15 cellular contexts compared by ENCODE assay signal in the genomic region with DNA sequence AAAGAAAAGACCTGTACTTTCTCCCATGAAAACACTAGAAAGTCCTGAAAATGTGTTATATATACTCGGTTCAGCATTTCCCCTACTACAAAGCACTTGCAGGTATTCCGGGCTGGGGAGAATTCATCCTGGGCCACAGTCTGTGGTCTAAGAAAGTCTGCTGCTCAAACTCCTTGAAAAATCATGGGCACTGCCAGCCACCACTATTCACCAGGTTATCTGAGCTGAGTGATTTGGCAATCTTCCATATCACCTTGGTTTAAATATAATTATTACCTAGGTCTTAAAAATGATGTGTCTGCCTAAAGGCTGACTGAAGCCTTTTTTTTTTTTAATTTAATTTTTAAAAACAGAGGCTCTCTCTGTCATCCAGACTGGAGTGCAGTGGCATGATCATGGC. TPM values are rescaled to one million over a fixed set of nuclear protein-coding genes. Genes with fewer than 3 reads are reported as not detected.
DNase-seq lines count a peak whose midpoint lies in the region; ATAC-seq lines count a peak whose summit lies in the region.
"Had no signal": no experiment of that assay in that cellular context is flagged by ENCODE, and none has a peak within 500 bp of the region (broad histone marks: within the 10 kb centered on the region; RNA-seq: fewer than 3 reads in every experiment).

No MANE protein-coding gene starts in this region.

- H3K36me3 Mint-ChIP-seq in activated T-helper 17 cell treated with anti-CD3 and anti-CD28 coated beads, Interleukin-2, amount 50 U/mL, for 72 hours (ENCODE audit: low read depth) = peaks cover 46% of the 10 kb centered on the region
- peaks cover 0 to 57% (median 25%) of the 10 kb centered on the region in 3 donors for H3K36me3 Mint-ChIP-seq in naive thymus-derived CD8-positive, alpha-beta T cell

- H3K4me3 Mint-ChIP-seq in activated T-helper 17 cell treated with anti-CD3 and anti-CD28 coated beads, Interleukin-2, amount 50 U/mL, for 72 hours = peak overlapping the region; percentile 71
- peak overlapping the region in 8 of 10 donors; percentile 31 to 79 (median 58) for H3K4me3 Mint-ChIP-seq in naive thymus-derived CD8-positive, alpha-beta T cell

- POLR2A ChIA-PET in naive thymus-derived CD8-positive, alpha-beta T cell (lab: Charles Lee) = interaction anchor here (0.7 to 1.9 kb wide), 4 partner anchors 11 to 97 kb away, joined by 3 to 7 read pairs (median 4); no protein-coding TSS in a partner anchor

- DNase-seq in DMS 273 (lab: John Stamatoyannopoulos, UW; ENCODE audit: unreplicated experiment) (peak; percentile 15), DMS 273 treated with DMSO at 0.1 percent for 48 hours (lab: John Stamatoyannopoulos, UW) (no peak), DMS79 (lab: John Stamatoyannopoulos, UW) (peak; percentile 63), NCI-H1092 (lab: John Stamatoyannopoulos, UW) (no peak), NCI-H446 (lab: John Stamatoyannopoulos, UW) (no peak)
- DNase-seq in naive thymus-derived CD8-positive, alpha-beta T cell = no peak
- DNase-seq: 8988T; activated CD4-positive, alpha-beta T cell treated with anti-CD3 and anti-CD28 coated beads for 1 hour; Kasumi-1; NCI-H187; NCI-H774; RPMI8226; stimulated activated CD4-positive, alpha-beta T cell treated with anti-CD3 and anti-CD28 coated beads, Interleukin-12 subunit alpha, Interleukin-12 subunit beta, amount 100 ng/mL, for 4 hours had no signal

- peaks cover 52% of the 10 kb centered on the region for H3K4me1 Mint-ChIP-seq in activated T-helper 17 cell treated with anti-CD3 and anti-CD28 coated beads, Interleukin-2, amount 50 U/mL, for 72 hours
- peaks cover 36 to 98% (median 91%) of the 10 kb centered on the region in 4 donors for H3K4me1 Mint-ChIP-seq in naive thymus-derived CD8-positive, alpha-beta T cell

- peak overlapping the region; percentile 80 for H3K27ac Mint-ChIP-seq in activated T-helper 17 cell treated with anti-CD3 and anti-CD28 coated beads, Interleukin-2, amount 50 U/mL, for 72 hours
- H3K27ac Mint-ChIP-seq in naive thymus-derived CD8-positive, alpha-beta T cell = peak overlapping the region; percentile 50 to 94 (median 82)

- no peaks in the 10 kb centered on the region for H3K27me3 Mint-ChIP-seq in activated T-helper 17 cell treated with anti-CD3 and anti-CD28 coated beads, Interleukin-2, amount 50 U/mL, for 72 hours
- no peaks in the 10 kb centered on the region for H3K27me3 Mint-ChIP-seq in naive thymus-derived CD8-positive, alpha-beta T cell

- no peaks in the 10 kb centered on the region for H3K9me3 Mint-ChIP-seq in activated T-helper 17 cell treated with anti-CD3 and anti-CD28 coated beads, Interleukin-2, amount 50 U/mL, for 72 hours
- no peaks in the 10 kb centered on the region for H3K9me3 Mint-ChIP-seq in naive thymus-derived CD8-positive, alpha-beta T cell

- no peak for ATAC-seq in activated T-helper 17 cell treated with anti-CD3 and anti-CD28 coated beads, Interleukin-2, amount 50 U/mL, for 72 hours (replicated peaks)
- peak; percentile 5 to 26 for ATAC-seq in naive thymus-derived CD8-positive, alpha-beta T cell
- ATAC-seq in HG02642 (IDR thresholded peaks at IDR 0.05; ENCODE audit: poor library complexity, unreplicated experiment) = no peak

RNA-seq across cellular contexts. Expression of gene FKBP5, which starts 11.3 kb away (rescaled TPM):
- 100 to 1,000 TPM in 1 of 2 donors, 10 to 100 TPM in 1; 39.9 to 101 TPM for total RNA-seq in activated T-helper 17 cell treated with anti-CD3 and anti-CD28 coated beads, Interleukin-2, amount 50 U/mL, for 72 hours
- 10 to 100 TPM; 75.4 to 79.1 TPM for total RNA-seq in naive thymus-derived CD8-positive, alpha-beta T cell
- polyA plus RNA-seq in naive thymus-derived CD8-positive, alpha-beta T cell = 100 to 1,000 TPM; 108 to 297 (median 154) TPM

RNA-seq across cellular contexts. Expression of gene ARMC12, which starts 59.4 kb away (rescaled TPM):
- total RNA-seq in activated T-helper 17 cell treated with anti-CD3 and anti-CD28 coated beads, Interleukin-2, amount 50 U/mL, for 72 hours = 1 to 10 TPM; 1.8 to 1.9 TPM
- 1 to 10 TPM; 1.9 to 2.0 TPM for total RNA-seq in naive thymus-derived CD8-positive, alpha-beta T cell
- 1 to 10 TPM in 2 of 3 donors, under 1 TPM in 1; 0.30 to 1.3 (median 1.2) TPM for polyA plus RNA-seq in naive thymus-derived CD8-positive, alpha-beta T cell

Comparison
In these comparisons a context has a peak if more than half of its experiments do, and no peak if none do; other contexts are left out.
1. DNase-seq: peak in DMS 273 (single experiment) and DMS79 (single experiment); none in DMS 273 treated with DMSO at 0.1 percent for 48 hours (single experiment), naive thymus-derived CD8-positive, alpha-beta T cell (0 of 10), NCI-H1092 (single experiment) and NCI-H446 (0 of 2).
2. ATAC-seq: peak in naive thymus-derived CD8-positive, alpha-beta T cell (2 of 2); none in activated T-helper 17 cell treated with anti-CD3 and anti-CD28 coated beads, Interleukin-2, amount 50 U/mL, for 72 hours (single experiment) and HG02642 (single experiment).